In the genomic region with DNA sequence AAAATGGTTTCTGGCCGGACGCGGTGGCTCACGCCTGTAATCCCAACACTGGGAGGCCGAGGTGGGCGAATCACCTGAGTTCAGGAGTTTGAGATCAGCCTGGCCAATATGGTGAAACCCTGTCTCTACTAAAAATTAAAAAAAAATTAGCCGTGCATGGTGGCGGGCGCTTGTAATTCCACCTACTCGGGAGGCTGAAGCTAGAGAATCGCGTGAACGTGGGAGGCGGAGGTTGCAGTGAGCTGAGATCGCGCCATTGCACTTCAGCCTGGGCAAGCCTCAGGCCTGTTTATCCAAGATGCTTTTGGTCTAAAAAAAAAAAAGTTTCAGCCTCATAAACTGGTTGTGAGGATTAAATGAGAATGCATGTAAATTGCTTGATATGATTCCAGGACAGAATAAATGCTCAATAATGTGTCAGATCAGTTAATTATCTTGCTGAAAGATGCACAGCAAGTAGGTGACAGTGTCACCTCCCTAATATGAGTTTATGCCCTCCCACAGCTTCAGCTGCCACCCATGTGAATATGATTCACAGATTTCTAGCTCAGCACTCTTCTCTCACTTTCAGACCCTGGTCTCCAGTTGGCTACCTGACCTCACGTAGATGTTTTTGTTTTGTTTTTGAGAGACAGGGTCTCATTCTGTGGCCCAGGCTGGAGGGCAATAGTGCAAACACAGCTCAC, we compare ENCODE assay signal across 8 cellular contexts. TPM values are rescaled to one million over a fixed set of nuclear protein-coding genes. Genes with fewer than 3 reads are reported as not detected.
DNase-seq lines count a peak whose midpoint lies in the region; ATAC-seq and TF ChIP-seq lines count a peak whose summit lies in the region.

No MANE protein-coding gene starts in this region.

- no peak for ATAC-seq in GM19324 (IDR thresholded peaks at IDR 0.05; ENCODE audit: low FRiP score, unreplicated experiment)
- no peak for ATAC-seq in HG03378 (IDR thresholded peaks at IDR 0.05; ENCODE audit: unreplicated experiment)

- H3K4me1 ChIP-seq in Caco-2 (peaks cover 5% of the 10 kb centered on the region), mammary epithelial cell (ENCODE audit: insufficient read depth, low read length) (peaks cover 16% of the 10 kb centered on the region)

- H3K27ac Mint-ChIP-seq in Caco-2 (ENCODE audit: unreplicated experiment) (peak overlapping the region; percentile 83), nephron progenitor cell (no peak overlapping the region)

- H3K4me3 ChIP-seq in Caco-2 (ENCODE audit: low read depth, low read length): peak overlapping the region; percentile 49
- peak overlapping the region; percentile 67 to 89 (median 88) for H3K4me3 ChIP-seq in mammary epithelial cell (replicated peaks in 1 of 3; ENCODE audit: insufficient read depth in 1 of 3, low read depth in 2 of 3, low read length in 3 of 3)

- H3K27me3 ChIP-seq in Caco-2 (replicated peaks; ENCODE audit: control insufficient read depth, insufficient read depth, low read length) (no peaks in the 10 kb centered on the region), mammary epithelial cell (ENCODE audit: insufficient read depth, low read length) (no peaks in the 10 kb centered on the region)

- H3K27me3 Mint-ChIP-seq in Caco-2 (ENCODE audit: insufficient read depth, unreplicated experiment): no peaks in the 10 kb centered on the region
- H3K27me3 Mint-ChIP-seq in nephron progenitor cell (ENCODE audit: low read depth, poor library complexity): no peaks in the 10 kb centered on the region

- no TSS peak for BruUV-seq in Caco-2 (replicated peaks; lab: Mats Ljungman, UMichigan)
- BruUV-seq in mammary epithelial cell (replicated peaks; lab: Mats Ljungman, UMichigan): no TSS peak

- peaks cover 50% of the 10 kb centered on the region for H3K79me2 ChIP-seq in mammary epithelial cell (ENCODE audit: insufficient read depth, low read length)

- POLR2A ChIA-PET in Caco-2 (lab: Charles Lee): no interaction called here

- WGBS in mammary epithelial cell (ENCODE audit: low coverage, missing lambda C conversion rate): 37% methylated on average over 17 of the region's 17 CpGs

- H3K36me3 Mint-ChIP-seq in Caco-2 (ENCODE audit: insufficient read depth, unreplicated experiment): peaks cover 52% of the 10 kb centered on the region
- peaks cover 62% of the 10 kb centered on the region for H3K36me3 Mint-ChIP-seq in nephron progenitor cell (ENCODE audit: low read depth)

- H3K9me3 Mint-ChIP-seq in Caco-2 (ENCODE audit: unreplicated experiment): no peaks in the 10 kb centered on the region
- H3K9me3 Mint-ChIP-seq in nephron progenitor cell: no peaks in the 10 kb centered on the region

- peak overlapping the region; percentile 90 for H3K9ac ChIP-seq in mammary epithelial cell (ENCODE audit: insufficient read depth, low read length)

- CTCF ChIA-PET in Caco-2 (lab: Charles Lee): interaction anchor here (0.5 to 0.7 kb wide), 2 partner anchors 9 to 44 kb away, joined by 4 read pairs; no protein-coding TSS in a partner anchor
- CTCF ChIA-PET in mammary epithelial cell (lab: Charles Lee; ENCODE audit: low non-redundant PET): no interaction called here

- H4K20me1 ChIP-seq in mammary epithelial cell (ENCODE audit: insufficient read depth, low read length): no peaks in the 10 kb centered on the region

- intact Hi-C loops in Caco-2 (cut with micrococcal nuclease; ENCODE audit: unreplicated experiment) (no loop called here), mammary epithelial cell (cut with micrococcal nuclease) (no loop called here)

- H3K27ac ChIP-seq in mammary epithelial cell (ENCODE audit: insufficient read depth, low read depth, low read length): peak overlapping the region; percentile 83

- H3K36me3 ChIP-seq in Caco-2 (ENCODE audit: control insufficient read depth, insufficient read depth, low read length) (no peaks in the 10 kb centered on the region; the same call in 1 of the 2 replicates), mammary epithelial cell (ENCODE audit: insufficient read depth, low read length) (peaks cover 6% of the 10 kb centered on the region)

- no peak for TF ChIP-seq CTCF in Caco-2 (IDR thresholded peaks at IDR 0.05; ENCODE audit: insufficient read depth in 1 of 2, low read depth in 1 of 2, low read length in 1 of 2, severe bottlenecking in 1 of 2, unreplicated experiment in 1 of 2)
- TF ChIP-seq CTCF in mammary epithelial cell (conservative IDR thresholded peaks at IDR 0.05 in 1 of 2, IDR thresholded peaks at IDR 0.05 in 1 of 2; ENCODE audit: extremely low read depth in 1 of 2, insufficient read depth in 1 of 2, low read depth in 1 of 2, low read length in 2 of 2): no peak
- TF ChIP-seq CTCF in nephron progenitor cell (IDR thresholded peaks at IDR 0.05): no peak

- no peak overlapping the region for H2AFZ ChIP-seq in mammary epithelial cell (ENCODE audit: low read depth, low read length)

- peak overlapping the region; percentile 74 for H3K4me2 ChIP-seq in mammary epithelial cell (ENCODE audit: insufficient read depth, low read depth, low read length)

- peaks cover 19% of the 10 kb centered on the region for H3K4me1 Mint-ChIP-seq in Caco-2 (ENCODE audit: low read depth, unreplicated experiment)
- H3K4me1 Mint-ChIP-seq in nephron progenitor cell: peaks cover 38% of the 10 kb centered on the region

- H3K4me3 Mint-ChIP-seq in Caco-2 (ENCODE audit: unreplicated experiment): peak overlapping the region; percentile 90
- H3K4me3 Mint-ChIP-seq in nephron progenitor cell: peak overlapping the region; percentile 94

- in situ Hi-C loops in mammary epithelial cell (cut with MboI; ENCODE audit: low sequenced_read_pairs in 2 of 2): no loop called here

- H3K9me3 ChIP-seq in Caco-2 (no peaks in the 10 kb centered on the region), mammary epithelial cell (replicated peaks; ENCODE audit: insufficient read depth, low read length) (no peaks in the 10 kb centered on the region)

- dilution Hi-C loops in mammary epithelial cell (cut with HindIII; ENCODE audit: low sequenced_read_pairs): no loop called here

- no peak for DNase-seq in Caco-2
- DNase-seq in NAMALWA (ENCODE audit: low spot score): peak; percentile 11
- no peak for DNase-seq in mammary epithelial cell
- DNase-seq in nephron progenitor cell: peak; percentile 9
- no peak for DNase-seq in SK-N-DZ (ENCODE audit: low spot score)
- no peak for DNase-seq in NCI-H187 (lab: John Stamatoyannopoulos, UW)

RNA-seq across cellular contexts. Expression of gene ALG8, which starts 1.1 kb away (rescaled TPM):
- total RNA-seq in Caco-2 (2022) (188 and 191 TPM in 2 replicates), mammary epithelial cell (10 to 100 TPM; 30.3 to 32.7 TPM)
- 38.8 TPM for polyA plus RNA-seq in mammary epithelial cell
- 48.1 TPM for polyA minus RNA-seq in mammary epithelial cell
- polyA plus RNA-seq in SK-N-DZ (2014; cell fraction: cytosol; rRNA removed): 105 and 133 TPM in 2 replicates
- polyA plus RNA-seq in SK-N-DZ (2014; cell fraction: nucleus; rRNA removed): 91.1 and 91.3 TPM in 2 replicates

RNA-seq across cellular contexts. Expression of gene KCTD21, which starts 47.9 kb away (rescaled TPM):
- total RNA-seq in Caco-2 (2022) (6.4 and 10.4 TPM in 2 replicates), mammary epithelial cell (1 to 10 TPM; 8.7 to 9.7 TPM)
- polyA plus RNA-seq in mammary epithelial cell: 9.2 TPM
- 43.7 TPM for polyA minus RNA-seq in mammary epithelial cell
- 4.4 and 5.4 TPM in 2 replicates for polyA plus RNA-seq in SK-N-DZ (2014; cell fraction: cytosol; rRNA removed)
- polyA plus RNA-seq in SK-N-DZ (2014; cell fraction: nucleus; rRNA removed): 1.3 and 3.5 TPM in 2 replicates

RNA-seq across cellular contexts. Expression of gene USP35, which starts 48.2 kb away (rescaled TPM):
- total RNA-seq in Caco-2 (2022) (10.7 and 11.3 TPM in 2 replicates), mammary epithelial cell (10 to 100 TPM; 10.7 to 13.3 TPM)
- 5.1 TPM for polyA plus RNA-seq in mammary epithelial cell
- polyA minus RNA-seq in mammary epithelial cell: 26.7 TPM
- polyA plus RNA-seq in SK-N-DZ (2014; cell fraction: cytosol; rRNA removed): 8.2 and 10.9 TPM in 2 replicates
- polyA plus RNA-seq in SK-N-DZ (2014; cell fraction: nucleus; rRNA removed): 34.7 and 54.8 TPM in 2 replicates

Comparison
In these comparisons a context has a peak if more than half of its experiments do, and no peak if none do; other contexts are left out.
1. DNase-seq: peak in NAMALWA (single experiment) and nephron progenitor cell (single experiment); none in Caco-2 (0 of 2), mammary epithelial cell (single experiment), SK-N-DZ (single experiment) and NCI-H187 (0 of 2).